In genomic region chr2:74515271-74516069, GRCh38 we compare ENCODE assay signal across 9 cellular contexts. TPM values are rescaled to one million over a fixed set of nuclear protein-coding genes. Genes with fewer than 3 reads are reported as not detected.
DNase-seq lines count a peak whose midpoint lies in the region; ATAC-seq and TF ChIP-seq lines count a peak whose summit lies in the region.
"Had no signal": no experiment of that assay in that cellular context is flagged by ENCODE, and none has a peak within 500 bp of the region (broad histone marks: within the 10 kb centered on the region; RNA-seq: fewer than 3 reads in every experiment).

No MANE protein-coding gene starts in this region.

- H3K9me3 ChIP-seq in Peyer's patch: peaks cover 0 to 3% (median 0%) of the 10 kb centered on the region in 4 donors

- H3K4me1 ChIP-seq in Peyer's patch: peaks cover 4 to 29% (median 22%) of the 10 kb centered on the region in 4 donors

- intact Hi-C loops in left ventricle myocardium superior (cut with micrococcal nuclease): no loop called here

- no peak overlapping the region for H3K27ac ChIP-seq in Peyer's patch
- H3K27ac ChIP-seq: epithelial cell of prostate had no signal

- ATAC-seq in GM18517 (IDR thresholded peaks at IDR 0.05; ENCODE audit: unreplicated experiment) (peak; percentile 8), left ventricle myocardium superior (peak; percentile 23), HG02870 (IDR thresholded peaks at IDR 0.05; ENCODE audit: unreplicated experiment) (no peak), GM21529 (IDR thresholded peaks at IDR 0.05; ENCODE audit: unreplicated experiment) (no peak)

- peaks cover 0 to under 1% (median 0%) of the 10 kb centered on the region in 3 donors for H3K36me3 ChIP-seq in Peyer's patch

- TF ChIP-seq CTCF in Peyer's patch (IDR thresholded peaks at IDR 0.05): no peak

- peak overlapping the region; percentile 36 to 50 (median 44) for H3K4me3 ChIP-seq in Peyer's patch

- DNase-seq in Peyer's patch (peak in 1 of 3 donors; percentile 62), left ventricle myocardium superior (no peak), retina (peak; percentile 43), T-helper 9 cell (no peak), GF-D8 (lab: John Stamatoyannopoulos, UW) (no peak)

- TF ChIP-seq POLR2A in Peyer's patch (IDR thresholded peaks at IDR 0.05): no peak

- peaks cover 0 to 56% of the 10 kb centered on the region in 2 donors for H3K27me3 ChIP-seq in Peyer's patch

RNA-seq across cellular contexts. Expression of gene TLX2, which starts 1.2 kb away (rescaled TPM):
- 1 to 10 TPM in 2 of 4 donors, under 1 TPM in 1, not detected in 1; 0.53 to 1.7 (median 1.7) TPM for total RNA-seq in Peyer's patch
- total RNA-seq in left ventricle myocardium superior: not detected

RNA-seq across cellular contexts. Expression of gene PCGF1, which starts 8.0 kb away (rescaled TPM):
- total RNA-seq in Peyer's patch (10 to 100 TPM; 14.0 to 18.9 (median 16.2) TPM), left ventricle myocardium superior (26.8 TPM)

RNA-seq across cellular contexts. Expression of gene DQX1, which starts 10.6 kb away (rescaled TPM):
- total RNA-seq in Peyer's patch: 100 to 1,000 TPM in 1 of 4 donors, 10 to 100 TPM in 3; 14.0 to 116 (median 75.3) TPM
- total RNA-seq in left ventricle myocardium superior: not detected

RNA-seq across cellular contexts. Expression of gene AUP1, which starts 14.0 kb away (rescaled TPM):
- 100 to 1,000 TPM; 183 to 233 (median 213) TPM for total RNA-seq in Peyer's patch
- total RNA-seq in left ventricle myocardium superior: 54.2 TPM

RNA-seq across cellular contexts. Expression of gene HTRA2, which starts 14.3 kb away (rescaled TPM):
- total RNA-seq in Peyer's patch (10 to 100 TPM; 20.6 to 25.5 (median 24.2) TPM), left ventricle myocardium superior (28.5 TPM)

Comparison
In these comparisons a context has a peak if more than half of its experiments do, and no peak if none do; other contexts are left out.
1. ATAC-seq: peak in GM18517 (single experiment) and left ventricle myocardium superior (single experiment); none in HG02870 (single experiment) and GM21529 (single experiment).
2. RNA of gene DQX1, which starts 10.6 kb away (total RNA-seq): 14.0 to 116 TPM in Peyer's patch; not detected in left ventricle myocardium superior (single experiment); every median in the first group is over 10 times any median in the second.